Comparison of ENCODE assay signal across 10 cellular contexts in the genomic region with DNA sequence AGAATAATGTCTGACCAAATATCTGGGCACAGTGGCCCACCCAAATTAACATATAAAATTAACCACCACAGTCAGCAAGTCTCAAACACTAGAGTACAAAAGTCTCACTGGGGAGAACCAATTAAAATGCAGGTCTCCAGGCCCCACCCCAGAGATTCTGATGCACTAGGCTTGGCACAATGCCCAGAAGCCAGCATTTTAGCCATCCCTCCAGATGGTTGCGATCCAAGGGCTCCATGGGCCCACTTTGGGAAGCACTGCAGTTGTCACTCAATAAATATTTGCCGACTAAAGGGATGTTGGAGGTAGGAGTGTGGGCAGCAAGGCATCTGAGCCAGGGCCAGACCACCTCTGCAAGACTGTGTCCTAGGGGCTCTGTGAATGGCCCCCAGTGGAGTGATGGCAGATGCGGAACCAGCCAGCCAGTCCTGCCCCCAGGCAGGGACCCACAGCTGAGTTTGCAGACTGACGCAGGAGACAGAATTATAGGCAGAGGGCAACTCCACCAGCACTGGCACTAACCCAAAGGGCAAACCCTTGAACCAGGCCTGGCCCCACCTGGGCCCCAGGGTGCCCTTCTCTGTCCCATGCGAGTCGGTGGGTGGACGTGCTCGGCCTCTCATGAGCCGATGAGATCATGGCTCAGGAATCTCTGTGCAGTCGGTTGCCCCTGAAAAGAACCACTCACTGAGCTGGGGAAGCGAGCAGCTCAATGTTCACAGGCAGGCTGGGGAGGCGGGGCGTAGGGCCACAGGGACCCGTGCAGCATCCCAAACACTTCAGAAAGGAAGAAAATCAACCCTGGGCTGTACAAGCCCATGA. TPM values are rescaled to one million over a fixed set of nuclear protein-coding genes. Genes with fewer than 3 reads are reported as not detected.
DNase-seq lines count a peak whose midpoint lies in the region; ATAC-seq and TF ChIP-seq lines count a peak whose summit lies in the region.
"Had no signal": no experiment of that assay in that cellular context is flagged by ENCODE, and none has a peak within 500 bp of the region (broad histone marks: within the 10 kb centered on the region; RNA-seq: fewer than 3 reads in every experiment).

No MANE protein-coding gene starts in this region.

- H3K4me1 Mint-ChIP-seq in mesothelial cell of epicardium = peaks cover 37% of the 10 kb centered on the region

- no peak for TF ChIP-seq CTCF in mesothelial cell of epicardium (IDR thresholded peaks at IDR 0.05; ENCODE audit: unreplicated experiment)

- peaks cover 30% of the 10 kb centered on the region for H3K27me3 Mint-ChIP-seq in mesothelial cell of epicardium (ENCODE audit: low read depth)

- peak overlapping the region; percentile 79 for H3K27ac Mint-ChIP-seq in mesothelial cell of epicardium
- H3K27ac Mint-ChIP-seq: stimulated activated naive B cell treated with anti-CD40 and anti-IgM and Interleukin-4, amounts not matched to agents 10 μg/mL and 1 μg/mL and 100 μg/mL, for 72 hours had no signal

- H3K36me3 Mint-ChIP-seq in mesothelial cell of epicardium = no peaks in the 10 kb centered on the region
- H3K36me3 Mint-ChIP-seq: stimulated activated naive B cell treated with anti-CD40 and anti-IgM and Interleukin-4, amounts not matched to agents 10 μg/mL and 1 μg/mL and 100 μg/mL, for 72 hours had no signal

- no peaks in the 10 kb centered on the region for H3K9me3 Mint-ChIP-seq in mesothelial cell of epicardium
- H3K9me3 Mint-ChIP-seq: stimulated activated naive B cell treated with anti-CD40 and anti-IgM and Interleukin-4, amounts not matched to agents 10 μg/mL and 1 μg/mL and 100 μg/mL, for 72 hours had no signal

- ATAC-seq in GM19452 (IDR thresholded peaks at IDR 0.05; ENCODE audit: unreplicated experiment) (no peak), HG03571 (IDR thresholded peaks at IDR 0.05; ENCODE audit: unreplicated experiment) (no peak)
- ATAC-seq: stimulated activated naive B cell treated with anti-CD40 and anti-IgM and Interleukin-4, amounts not matched to agents 10 μg/mL and 1 μg/mL and 100 μg/mL, for 72 hours had no signal

- DNase-seq in DMS 273 treated with DMSO at 0.1 percent for 48 hours (lab: John Stamatoyannopoulos, UW) = peak; percentile 90
- peak; percentile 48 for DNase-seq in NCI-H345 (lab: John Stamatoyannopoulos, UW)
- DNase-seq in ecto neural progenitor cell (ENCODE audit: low spot score) = peak; percentile 76
- peak; percentile 49 to 69 for DNase-seq in mesothelial cell of epicardium (ENCODE audit: low spot score in 2 of 2, unreplicated experiment in 2 of 2)
- DNase-seq in NCI-H1417 treated with DMSO at 0.1 percent for 48 hours (lab: John Stamatoyannopoulos, UW) = no peak
- no peak for DNase-seq in NCI-H2107 treated with DMSO at 0.1 percent for 48 hours (lab: John Stamatoyannopoulos, UW; ENCODE audit: unreplicated experiment)
- DNase-seq: stimulated activated naive B cell treated with anti-CD40 and anti-IgM and Interleukin-4, amounts not matched to agents 10 μg/mL and 1 μg/mL and 100 μg/mL, for 72 hours had no signal

- no peak overlapping the region for H3K4me3 Mint-ChIP-seq in mesothelial cell of epicardium
- H3K4me3 Mint-ChIP-seq: stimulated activated naive B cell treated with anti-CD40 and anti-IgM and Interleukin-4, amounts not matched to agents 10 μg/mL and 1 μg/mL and 100 μg/mL, for 72 hours had no signal

RNA-seq across cellular contexts. Expression of gene SEMA5B, which starts 49.7 kb away (rescaled TPM):
- 0.20 to 0.51 TPM (median 0.27 TPM) in 3 replicates for total RNA-seq in mesothelial cell of epicardium
- total RNA-seq: mononuclear cell had no signal

Comparison
In these comparisons a context has a peak if more than half of its experiments do, and no peak if none do; other contexts are left out.
1. DNase-seq: peak in DMS 273 treated with DMSO at 0.1 percent for 48 hours (single experiment), NCI-H345 (single experiment), ecto neural progenitor cell (single experiment) and mesothelial cell of epicardium (2 of 2); none in NCI-H1417 treated with DMSO at 0.1 percent for 48 hours (single experiment) and NCI-H2107 treated with DMSO at 0.1 percent for 48 hours (single experiment).